Comparison of ENCODE assay signal across 8 cellular contexts in genomic region chr19:46715620-46716012, GRCh38. TPM values are rescaled to one million over a fixed set of nuclear protein-coding genes. Genes with fewer than 3 reads are reported as not detected.
A peak's percentile ranks its signal among the peaks of the same experiment; 100 is the strongest.
DNase-seq lines count a peak whose midpoint lies in the region; ATAC-seq, FAIRE-seq and TF ChIP-seq lines count a peak whose summit lies in the region.

No MANE protein-coding gene starts in this region.

- H3K27me3 ChIP-seq in H7 (ENCODE audit: control insufficient read depth, insufficient read depth, low read length) (no peaks in the 10 kb centered on the region), right cardiac atrium (ENCODE audit: control insufficient read depth, insufficient read depth) (no peaks in the 10 kb centered on the region), skeletal muscle tissue (ENCODE audit: control insufficient read depth in 3 of 3, insufficient read depth in 3 of 3, low read length in 3 of 3) (no peaks in the 10 kb centered on the region)

- 26% methylated on average over 8 of the region's 8 CpGs for WGBS in right cardiac atrium

- DNase-seq in H7: peak; percentile 66
- DNase-seq in activated B cell treated with CpG ODN at 0.5 μM for 24 hours: no peak
- peak in 2 of 3 donors; percentile 51 to 61 for DNase-seq in right cardiac atrium
- DNase-seq in D721Med (ENCODE audit: insufficient read length, low spot score): no peak

- H3K27ac Mint-ChIP-seq in activated B cell treated with CpG ODN at 0.5 μM for 24 hours: peak overlapping the region; percentile 97

- peaks cover 62% of the 10 kb centered on the region for H3K4me1 Mint-ChIP-seq in activated B cell treated with CpG ODN at 0.5 μM for 24 hours

- H3K27ac ChIP-seq in right cardiac atrium (ENCODE audit: low read length) (peak overlapping the region; percentile 1), skeletal muscle tissue (ENCODE audit: low read depth, low read length) (peak overlapping the region; percentile 4)

- no peaks in the 10 kb centered on the region for H3K27me3 Mint-ChIP-seq in activated B cell treated with CpG ODN at 0.5 μM for 24 hours

- H3K36me3 ChIP-seq in H7 (replicated peaks; ENCODE audit: control insufficient read depth, insufficient read depth, low read length) (peaks cover 3% of the 10 kb centered on the region), skeletal muscle tissue (ENCODE audit: control insufficient read depth in 3 of 3, insufficient read depth in 3 of 3, low read length in 3 of 3) (peaks cover 7 to 11% (median 11%) of the 10 kb centered on the region in 3 donors)

- POLR2A ChIA-PET in activated B cell treated with CpG ODN at 0.5 μM for 24 hours (lab: Charles Lee): interaction anchor here (0.7 to 3.0 kb wide), 9 partner anchors 11 to 516 kb away, joined by 3 to 27 read pairs (median 5); partner anchors contain the start of gene CALM3

- H3K4me3 Mint-ChIP-seq in activated B cell treated with CpG ODN at 0.5 μM for 24 hours: peak overlapping the region; percentile 94

- intact Hi-C loops in activated B cell treated with CpG ODN at 0.5 μM for 24 hours (cut with micrococcal nuclease): loop anchor here (2.0 kb wide), 1 partner anchor 71 kb away; no protein-coding TSS in a partner anchor
- intact Hi-C loops in right cardiac atrium (cut with DNase I): no loop called here

- no peaks in the 10 kb centered on the region for H3K4me1 ChIP-seq in right cardiac atrium (ENCODE audit: control insufficient read depth, insufficient read depth, low read length)
- peaks cover 19 to 34% (median 31%) of the 10 kb centered on the region in 3 donors for H3K4me1 ChIP-seq in skeletal muscle tissue (ENCODE audit: control insufficient read depth in 3 of 3, insufficient read depth in 3 of 3, low read length in 3 of 3)

- CTCF ChIA-PET in activated B cell treated with CpG ODN at 0.5 μM for 24 hours (lab: Charles Lee): interaction anchor here (2.4 kb wide), 1 partner anchor 13 kb away, joined by 10 read pairs; no protein-coding TSS in a partner anchor

- peak overlapping the region; percentile 61 to 90 (median 85) for H3K9ac ChIP-seq in skeletal muscle tissue (ENCODE audit: low read depth in 1 of 3, low read length in 3 of 3)

- FAIRE-seq in D721Med (lab: Jason Lieb, UNC): no peak

- ATAC-seq in activated B cell treated with CpG ODN at 0.5 μM for 24 hours (ENCODE audit: low read depth) (no peak), right cardiac atrium (no peak), GM19328 (IDR thresholded peaks at IDR 0.05; ENCODE audit: unreplicated experiment) (no peak), HG02870 (IDR thresholded peaks at IDR 0.05; ENCODE audit: unreplicated experiment) (no peak), HG02884 (IDR thresholded peaks at IDR 0.05; ENCODE audit: unreplicated experiment) (no peak)

- H3K36me3 Mint-ChIP-seq in activated B cell treated with CpG ODN at 0.5 μM for 24 hours (ENCODE audit: low read depth): peaks cover 34% of the 10 kb centered on the region

- H3K9me3 Mint-ChIP-seq in activated B cell treated with CpG ODN at 0.5 μM for 24 hours: no peaks in the 10 kb centered on the region

- H3K9me3 ChIP-seq in right cardiac atrium (ENCODE audit: control insufficient read depth, low read length): no peaks in the 10 kb centered on the region
- H3K9me3 ChIP-seq in skeletal muscle tissue (ENCODE audit: control insufficient read depth in 3 of 3, low read length in 3 of 3): no peaks in the 10 kb centered on the region

- H3K4me3 ChIP-seq in H7 (ENCODE audit: insufficient read depth, low read depth, low read length): peak overlapping the region; percentile 77
- peak overlapping the region; percentile 95 for H3K4me3 ChIP-seq in right cardiac atrium (ENCODE audit: low read length)
- H3K4me3 ChIP-seq in skeletal muscle tissue (ENCODE audit: low read length in 3 of 3): peak overlapping the region; percentile 82 to 89 (median 83)

- TF ChIP-seq CTCF in activated B cell treated with CpG ODN at 0.5 μM for 24 hours (IDR thresholded peaks at IDR 0.05) (no peak), D721Med (IDR thresholded peaks at IDR 0.05; ENCODE audit: insufficient read depth, missing control alignments) (no peak)

RNA-seq across cellular contexts. Expression of gene PRKD2, which starts 1.3 kb away (rescaled TPM):
- total RNA-seq in H7 (2014; rRNA removed; shearing (Covaris generic)): 29.4 and 29.5 TPM in 2 replicates
- total RNA-seq in activated B cell treated with CpG ODN at 0.5 μM for 24 hours (157 and 191 TPM in 2 replicates), right cardiac atrium (10 to 100 TPM; 14.2 to 16.6 (median 14.8) TPM), skeletal muscle tissue (13.6 TPM)
- polyA plus RNA-seq in right cardiac atrium: 11.3 TPM

RNA-seq across cellular contexts. Expression of gene FKRP, which starts 30.2 kb away (rescaled TPM):
- 15.8 and 22.4 TPM in 2 replicates for total RNA-seq in H7 (2014; rRNA removed; shearing (Covaris generic))
- total RNA-seq in activated B cell treated with CpG ODN at 0.5 μM for 24 hours: 28.3 and 35.8 TPM in 2 replicates
- total RNA-seq in right cardiac atrium: 10 to 100 TPM; 15.0 to 22.7 (median 21.0) TPM
- polyA plus RNA-seq in right cardiac atrium: 15.9 TPM
- total RNA-seq in skeletal muscle tissue: 5.7 TPM

RNA-seq across cellular contexts. Expression of gene STRN4, which starts 30.6 kb away (rescaled TPM):
- total RNA-seq in H7 (2014; rRNA removed; shearing (Covaris generic)): 169 and 188 TPM in 2 replicates
- total RNA-seq in activated B cell treated with CpG ODN at 0.5 μM for 24 hours (83.9 and 90.4 TPM in 2 replicates), right cardiac atrium (10 to 100 TPM; 49.0 to 69.8 (median 54.7) TPM), skeletal muscle tissue (28.2 TPM)
- 39.3 TPM for polyA plus RNA-seq in right cardiac atrium

RNA-seq across cellular contexts. Expression of gene DACT3, which starts 54.6 kb away (rescaled TPM):
- 0.37 and 0.55 TPM in 2 replicates for total RNA-seq in H7 (2014; rRNA removed; shearing (Covaris generic))
- 0.49 and 0.75 TPM in 2 replicates for total RNA-seq in activated B cell treated with CpG ODN at 0.5 μM for 24 hours
- 10 to 100 TPM; 24.6 to 46.5 (median 37.2) TPM for total RNA-seq in right cardiac atrium
- polyA plus RNA-seq in right cardiac atrium: 28.3 TPM
- 7.3 TPM for total RNA-seq in skeletal muscle tissue

Comparison
In these comparisons a context has a peak if more than half of its experiments do, and no peak if none do; other contexts are left out.
1. DNase-seq: peak in H7 (single experiment) and right cardiac atrium (2 of 3); none in activated B cell treated with CpG ODN at 0.5 μM for 24 hours (single experiment) and D721Med (single experiment).
2. Peak in every context shown above with its lines, with median percentiles within 50 percentile points of each other: H3K4me3 ChIP-seq.